ENCODE assay signal across 13 cellular contexts in genomic region chr2:45874324-45874723, GRCh38.
DNase-seq lines count a peak whose midpoint lies in the region; ATAC-seq, FAIRE-seq and TF ChIP-seq lines count a peak whose summit lies in the region.
"Had no signal": no experiment of that assay in that cellular context is flagged by ENCODE, and none has a peak within 500 bp of the region (broad histone marks: within the 10 kb centered on the region; RNA-seq: fewer than 3 reads in every experiment).

No MANE protein-coding gene starts in this region.

- peaks cover 0 to 3% of the 10 kb centered on the region in 2 donors for H3K4me1 ChIP-seq in breast epithelium
- peaks cover 9 to 15% of the 10 kb centered on the region in 2 donors for H3K4me1 ChIP-seq in kidney (ENCODE audit: control insufficient read depth in 1 of 2, insufficient read depth in 1 of 2, low read depth in 1 of 2, low read length in 2 of 2)
- peaks cover 15% of the 10 kb centered on the region for H3K4me1 ChIP-seq in suprapubic skin

- intact Hi-C loops in breast epithelium (cut with DNase I; ENCODE audit: low total_unique reads) = no loop called here
- intact Hi-C loops in kidney (cut with DNase I) = no loop called here

- no peak overlapping the region for H3K4me3 ChIP-seq in breast epithelium
- H3K4me3 ChIP-seq in kidney (ENCODE audit: low read length in 2 of 2) = no peak overlapping the region
- H3K4me3 ChIP-seq in suprapubic skin = no peak overlapping the region

- no peak overlapping the region for H3K9ac ChIP-seq in kidney (ENCODE audit: low read length in 2 of 2)

- peak; percentile 70 for DNase-seq in DMS 273 (lab: John Stamatoyannopoulos, UW; ENCODE audit: unreplicated experiment)
- DNase-seq in DMS 273 treated with DMSO at 0.1 percent for 48 hours (lab: John Stamatoyannopoulos, UW) = no peak
- peak in 1 of 2 donors; percentile 89 for DNase-seq in breast epithelium (ENCODE audit: low spot score in 2 of 2)
- peak; percentile 80 for DNase-seq in kidney
- DNase-seq in suprapubic skin (ENCODE audit: low spot score in 2 of 2) = peak; percentile 85 to 86
- DNase-seq in glutamatergic neuron = no peak
- no peak for DNase-seq in stimulated activated CD4-positive, alpha-beta T cell treated with anti-CD3 and anti-CD28 coated beads, Interleukin-4, amount 100 ng/mL, for 24 hours
- DNase-seq: Calu3, Karpas-422, SIG-M5 had no signal

- H3K36me3 ChIP-seq in breast epithelium (no peaks in the 10 kb centered on the region), kidney (ENCODE audit: control insufficient read depth in 1 of 2, insufficient read depth in 2 of 2, low read length in 2 of 2) (no peaks in the 10 kb centered on the region), suprapubic skin (no peaks in the 10 kb centered on the region)

- H3K27ac ChIP-seq in breast epithelium = peak overlapping the region; percentile 3 to 48
- H3K27ac ChIP-seq in kidney (ENCODE audit: low read depth in 2 of 2, low read length in 2 of 2) = no peak overlapping the region
- H3K27ac ChIP-seq in suprapubic skin = peak overlapping the region; percentile 29
- H3K27ac ChIP-seq: 22Rv1 had no signal

- H3K27me3 ChIP-seq in breast epithelium (no peaks in the 10 kb centered on the region), suprapubic skin (no peaks in the 10 kb centered on the region)

- TF ChIP-seq EP300 in suprapubic skin (IDR thresholded peaks at IDR 0.05) = no peak

- no peak for TF ChIP-seq POLR2A in breast epithelium (IDR thresholded peaks at IDR 0.05)
- TF ChIP-seq POLR2A in suprapubic skin (IDR thresholded peaks at IDR 0.05) = no peak

- TF ChIP-seq CTCF in breast epithelium (IDR thresholded peaks at IDR 0.05) (no peak), kidney (IDR thresholded peaks at IDR 0.05; ENCODE audit: borderline replicate concordance, extremely low read depth, insufficient read depth) (no peak), suprapubic skin (IDR thresholded peaks at IDR 0.05) (no peak), glutamatergic neuron (IDR thresholded peaks at IDR 0.05; ENCODE audit: partially characterized antibody, unreplicated experiment) (no peak)

- ATAC-seq in HG03378 (IDR thresholded peaks at IDR 0.05; ENCODE audit: unreplicated experiment) = no peak

- H3K9me3 Mint-ChIP-seq in glutamatergic neuron (ENCODE audit: unreplicated experiment) = peaks cover 4% of the 10 kb centered on the region

- H3K36me3 Mint-ChIP-seq in glutamatergic neuron (ENCODE audit: unreplicated experiment) = peaks cover 11% of the 10 kb centered on the region

- FAIRE-seq in kidney (lab: Jason Lieb, UNC) = no peak

- peaks cover 2% of the 10 kb centered on the region for H3K27me3 Mint-ChIP-seq in glutamatergic neuron (ENCODE audit: unreplicated experiment)

- H3K4me1 Mint-ChIP-seq in glutamatergic neuron (ENCODE audit: low read depth, unreplicated experiment) = peaks cover 5% of the 10 kb centered on the region

- 26% methylated on average over 3 of the region's 3 CpGs for WGBS in suprapubic skin

- H3K9me3 ChIP-seq in breast epithelium = peaks cover 7 to 12% of the 10 kb centered on the region in 2 donors
- peaks cover 0 to 9% of the 10 kb centered on the region in 2 donors for H3K9me3 ChIP-seq in kidney (ENCODE audit: control insufficient read depth in 1 of 2, low read length in 2 of 2)
- H3K9me3 ChIP-seq in suprapubic skin = peaks cover 6% of the 10 kb centered on the region

- H3K27ac Mint-ChIP-seq in glutamatergic neuron (ENCODE audit: unreplicated experiment) = no peak overlapping the region
- H3K27ac Mint-ChIP-seq: mesothelial cell of epicardium had no signal

- H3K4me3 Mint-ChIP-seq in glutamatergic neuron (ENCODE audit: unreplicated experiment) = no peak overlapping the region
- H3K4me3 Mint-ChIP-seq: mesothelial cell of epicardium had no signal

Comparison
In these comparisons a context has a peak if more than half of its experiments do, and no peak if none do; other contexts are left out.
1. DNase-seq: peak in DMS 273 (single experiment), kidney (single experiment) and suprapubic skin (2 of 2); none in DMS 273 treated with DMSO at 0.1 percent for 48 hours (single experiment), glutamatergic neuron (single experiment) and stimulated activated CD4-positive, alpha-beta T cell treated with anti-CD3 and anti-CD28 coated beads, Interleukin-4, amount 100 ng/mL, for 24 hours (single experiment).
2. H3K27ac ChIP-seq: peak in breast epithelium (2 of 2) and suprapubic skin (single experiment); none in kidney (0 of 2).